23 cellular contexts compared by ENCODE assay signal in the genomic region with DNA sequence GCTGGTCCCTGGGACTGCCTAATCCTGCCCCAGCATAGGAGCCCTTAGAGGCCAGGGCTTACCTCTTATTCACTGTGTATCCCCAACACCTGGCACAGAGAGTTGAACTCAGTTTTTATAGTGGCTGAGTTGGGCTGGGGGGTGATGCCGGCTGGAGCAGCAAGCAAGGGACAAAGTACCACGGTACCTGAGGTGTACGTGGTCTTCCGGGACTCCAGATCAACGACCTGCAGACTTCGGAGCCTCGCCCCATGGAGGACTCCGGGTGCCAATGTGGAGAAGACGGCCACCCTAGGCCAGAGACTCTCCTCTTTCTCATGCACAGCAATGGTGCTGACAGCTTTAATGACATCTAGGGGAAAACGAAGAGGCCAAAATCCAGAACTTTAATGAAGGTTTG.
"Had no signal": no experiment of that assay in that cellular context is flagged by ENCODE, and none has a peak within 500 bp of the region (broad histone marks: within the 10 kb centered on the region; RNA-seq: fewer than 3 reads in every experiment).

No MANE protein-coding gene starts in this region.

- H3K27ac Mint-ChIP-seq: activated CD4-positive, alpha-beta T cell treated with anti-CD3 and anti-CD28 coated beads, Interleukin-2, amount 10 ng/mL, durations not matched to agents 24 days and 14 days; activated CD8-positive, alpha-beta memory T cell treated with anti-CD3 and anti-CD28 coated beads, Interleukin-2, amount 10 ng/mL, durations not matched to agents 7 days and 5 days; activated naive CD8-positive, alpha-beta T cell treated with anti-CD3 and anti-CD28 coated beads, Interleukin-2, amount 50 U/mL, for 24 hours had no signal

- H3K27ac ChIP-seq: foreskin keratinocyte, neutrophil, ovary, psoas muscle, right atrium auricular region, stomach, suprapubic skin, tibial nerve had no signal

- H3K4me3 ChIP-seq: lung, ovary, psoas muscle, right atrium auricular region, stomach, suprapubic skin, tibial nerve had no signal

- FAIRE-seq: endometrium, kidney had no signal

- H3K9me3 Mint-ChIP-seq: activated CD4-positive, alpha-beta T cell treated with anti-CD3 and anti-CD28 coated beads, Interleukin-2, amount 10 ng/mL, durations not matched to agents 24 days and 14 days; activated CD8-positive, alpha-beta T cell treated with anti-CD3 and anti-CD28 coated beads for 36 hours; activated naive CD8-positive, alpha-beta T cell treated with anti-CD3 and anti-CD28 coated beads, Interleukin-2, amount 50 U/mL, for 24 hours; naive thymus-derived CD8-positive, alpha-beta T cell had no signal

- H3K4me1 ChIP-seq: foreskin keratinocyte had no signal

- H3K4me3 Mint-ChIP-seq: activated CD4-positive, alpha-beta T cell treated with anti-CD3 and anti-CD28 coated beads, Interleukin-2, amount 10 ng/mL, durations not matched to agents 24 days and 14 days; activated CD8-positive, alpha-beta memory T cell treated with anti-CD3 and anti-CD28 coated beads, Interleukin-2, amount 10 ng/mL, durations not matched to agents 7 days and 5 days; activated CD8-positive, alpha-beta T cell treated with anti-CD3 and anti-CD28 coated beads for 36 hours; activated naive CD8-positive, alpha-beta T cell treated with anti-CD3 and anti-CD28 coated beads, Interleukin-2, amount 50 U/mL, for 24 hours; naive thymus-derived CD8-positive, alpha-beta T cell had no signal

- H3K27me3 ChIP-seq: foreskin keratinocyte, neutrophil, ovary, right atrium auricular region, stomach, suprapubic skin, tibial nerve had no signal

- DNase-seq: activated CD4-positive, alpha-beta T cell treated with anti-CD3 and anti-CD28 coated beads, Interleukin-2, amount 10 ng/mL, durations not matched to agents 24 days and 14 days; activated CD8-positive, alpha-beta memory T cell treated with anti-CD3 and anti-CD28 coated beads, Interleukin-2, amount 10 ng/mL, durations not matched to agents 7 days and 5 days; activated CD8-positive, alpha-beta T cell treated with anti-CD3 and anti-CD28 coated beads for 36 hours; activated naive CD4-positive, alpha-beta T cell; activated naive CD8-positive, alpha-beta T cell treated with anti-CD3 and anti-CD28 coated beads, Interleukin-2, amount 50 U/mL, for 24 hours; activated T-cell treated with anti-CD3 and anti-CD28 coated beads for 4 hours; erythroblast; foreskin keratinocyte; kidney; naive thymus-derived CD8-positive, alpha-beta T cell; ovary; stimulated activated CD4-positive, alpha-beta T cell treated with anti-CD3 and anti-CD28 coated beads, Interleukin-12 subunit alpha, Interleukin-12 subunit beta, amount 100 ng/mL, for 4 hours; stimulated activated CD4-positive, alpha-beta T cell treated with anti-CD3 and anti-CD28 coated beads, Interleukin-4, amount 100 ng/mL, for 4 hours; stomach had no signal

- H3K36me3 ChIP-seq: ovary had no signal

- ATAC-seq: activated CD4-positive, CD25-positive, alpha-beta regulatory T cell treated with anti-CD3 and anti-CD28 coated beads, Interleukin-2, amount 50 U/mL, for 24 hours; activated CD8-positive, alpha-beta memory T cell treated with anti-CD3 and anti-CD28 coated beads, Interleukin-2, amount 10 ng/mL, durations not matched to agents 7 days and 5 days; activated CD8-positive, alpha-beta T cell treated with anti-CD3 and anti-CD28 coated beads for 36 hours; activated naive CD8-positive, alpha-beta T cell treated with anti-CD3 and anti-CD28 coated beads, Interleukin-2, amount 50 U/mL, for 24 hours; foreskin keratinocyte; left lobe of liver; naive thymus-derived CD8-positive, alpha-beta T cell had no signal

- H3K9me3 ChIP-seq: neutrophil, ovary, psoas muscle, right atrium auricular region, stomach, suprapubic skin, tibial nerve had no signal

- H3K27me3 Mint-ChIP-seq: activated CD4-positive, alpha-beta T cell treated with anti-CD3 and anti-CD28 coated beads, Interleukin-2, amount 10 ng/mL, durations not matched to agents 24 days and 14 days; activated CD8-positive, alpha-beta memory T cell treated with anti-CD3 and anti-CD28 coated beads, Interleukin-2, amount 10 ng/mL, durations not matched to agents 7 days and 5 days; activated CD8-positive, alpha-beta T cell treated with anti-CD3 and anti-CD28 coated beads for 36 hours; activated naive CD8-positive, alpha-beta T cell treated with anti-CD3 and anti-CD28 coated beads, Interleukin-2, amount 50 U/mL, for 24 hours; naive thymus-derived CD8-positive, alpha-beta T cell had no signal
